In the genomic region with DNA sequence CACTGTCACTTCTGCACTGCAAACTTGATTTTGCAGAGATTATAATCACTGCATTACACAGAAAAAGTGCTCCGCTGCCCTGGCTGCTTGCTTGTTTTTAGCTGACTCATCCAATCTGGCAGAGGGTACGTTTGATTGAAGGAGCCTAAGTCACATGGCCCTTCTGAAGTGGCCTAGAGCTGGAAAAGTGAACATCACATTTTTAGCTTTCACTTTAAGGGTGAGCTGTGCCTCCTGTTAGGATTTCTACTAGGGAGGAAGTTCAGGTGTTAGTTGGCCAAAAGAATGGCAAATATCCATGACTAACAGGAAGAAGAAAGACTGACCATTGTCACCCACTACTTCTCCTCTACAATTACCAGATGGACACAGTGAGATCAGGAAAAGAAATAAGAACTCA, we compare ENCODE assay signal across 8 cellular contexts.
DNase-seq lines count a peak whose midpoint lies in the region; ATAC-seq and TF ChIP-seq lines count a peak whose summit lies in the region.

No MANE protein-coding gene starts in this region.

- H3K36me3 Mint-ChIP-seq in CD4-positive, alpha-beta memory T cell = no peaks in the 10 kb centered on the region

- peak; percentile 52 for DNase-seq in DND-41
- peak; percentile 8 for DNase-seq in M059J (ENCODE audit: low read depth)
- DNase-seq in colonic mucosa = peak; percentile 50
- DNase-seq in CD4-positive, alpha-beta memory T cell = no peak
- no peak for DNase-seq in NCI-H1105 treated with DMSO at 0.1 percent for 48 hours (lab: John Stamatoyannopoulos, UW)
- no peak for DNase-seq in stimulated activated CD4-positive, alpha-beta T cell treated with anti-CD3 and anti-CD28 coated beads, Interleukin-2, amount 100 ng/mL, for 48 hours

- ATAC-seq in DND-41 (ENCODE audit: insufficient read depth, low read depth) (peak; percentile 99), GM21619 (IDR thresholded peaks at IDR 0.05; ENCODE audit: unreplicated experiment) (peak; percentile 63)

- no peak overlapping the region for H3K4me3 Mint-ChIP-seq in CD4-positive, alpha-beta memory T cell

- peaks cover 0 to 5% (median 2%) of the 10 kb centered on the region in 8 donors for H3K9me3 Mint-ChIP-seq in CD4-positive, alpha-beta memory T cell

- no peak for TF ChIP-seq CTCF in DND-41 (IDR thresholded peaks at IDR 0.05; ENCODE audit: borderline replicate concordance, extremely low read depth, low read length, poor library complexity, severe bottlenecking)
- no peak for TF ChIP-seq CTCF in colonic mucosa (IDR thresholded peaks at IDR 0.05)

- H3K4me1 ChIP-seq in DND-41 (ENCODE audit: insufficient read depth, low read length) (peaks cover 5% of the 10 kb centered on the region; the same call in 1 of the 2 replicates), colonic mucosa (no peaks in the 10 kb centered on the region), skeletal muscle satellite cell (ENCODE audit: control insufficient read depth, insufficient read depth, low read length) (peaks cover 9% of the 10 kb centered on the region)
- no peaks in the 10 kb centered on the region for H3K4me1 ChIP-seq in CD4-positive, alpha-beta memory T cell (ENCODE audit: insufficient read depth, low read length)

- H3K9me3 ChIP-seq in DND-41 (ENCODE audit: insufficient read depth, low read length, severe bottlenecking) (no peaks in the 10 kb centered on the region), colonic mucosa (no peaks in the 10 kb centered on the region), skeletal muscle satellite cell (replicated peaks; ENCODE audit: low read length) (no peaks in the 10 kb centered on the region)
- no peaks in the 10 kb centered on the region for H3K9me3 ChIP-seq in CD4-positive, alpha-beta memory T cell (ENCODE audit: control insufficient read depth in 1 of 2, low read length in 2 of 2)

- CTCF ChIA-PET in CD4-positive, alpha-beta memory T cell (lab: Charles Lee; ENCODE audit: partially characterized antibody) = no interaction called here

- H3K27ac ChIP-seq in DND-41 (ENCODE audit: low read length) = no peak overlapping the region
- no peak overlapping the region for H3K27ac ChIP-seq in colonic mucosa
- no peak overlapping the region for H3K27ac ChIP-seq in CD4-positive, alpha-beta memory T cell (ENCODE audit: low read depth, low read length)

- H3K4me1 Mint-ChIP-seq in CD4-positive, alpha-beta memory T cell = no peaks in the 10 kb centered on the region

- POLR2A ChIA-PET in CD4-positive, alpha-beta memory T cell (lab: Charles Lee; ENCODE audit: partially characterized antibody) = no interaction called here

- no peaks in the 10 kb centered on the region for H4K20me1 ChIP-seq in DND-41 (ENCODE audit: insufficient read depth, low read length)

- no peaks in the 10 kb centered on the region for H3K79me2 ChIP-seq in DND-41 (ENCODE audit: insufficient read depth, low read length)

- H3K36me3 ChIP-seq in DND-41 (ENCODE audit: insufficient read depth, low read length) = no peaks in the 10 kb centered on the region
- H3K36me3 ChIP-seq in colonic mucosa = no peaks in the 10 kb centered on the region
- no peaks in the 10 kb centered on the region for H3K36me3 ChIP-seq in skeletal muscle satellite cell (ENCODE audit: insufficient read depth, low read length)
- H3K36me3 ChIP-seq in CD4-positive, alpha-beta memory T cell (ENCODE audit: insufficient read depth, low read length) = no peaks in the 10 kb centered on the region

- peak overlapping the region; percentile 3; the same call in 1 of the 2 replicates for H3K4me2 ChIP-seq in DND-41 (ENCODE audit: insufficient read depth, low read length)
- H3K4me2 ChIP-seq in skeletal muscle satellite cell (ENCODE audit: low read length) = peak overlapping the region; percentile 23

- H3K4me3 ChIP-seq in DND-41 (ENCODE audit: low read depth in 1 of 2, low read length in 2 of 2) (no peak overlapping the region), colonic mucosa (no peak overlapping the region), skeletal muscle satellite cell (ENCODE audit: low read length) (no peak overlapping the region)
- H3K4me3 ChIP-seq in CD4-positive, alpha-beta memory T cell (ENCODE audit: low read length in 2 of 2) = no peak overlapping the region

- H3K27me3 ChIP-seq in DND-41 (ENCODE audit: insufficient read depth, low read length, poor library complexity) = no peaks in the 10 kb centered on the region
- H3K27me3 ChIP-seq in colonic mucosa = no peaks in the 10 kb centered on the region
- no peaks in the 10 kb centered on the region for H3K27me3 ChIP-seq in skeletal muscle satellite cell (ENCODE audit: control insufficient read depth, insufficient read depth, low read length)
- H3K27me3 ChIP-seq in CD4-positive, alpha-beta memory T cell (ENCODE audit: insufficient read depth, low read length) = no peaks in the 10 kb centered on the region

- H3K9ac ChIP-seq in DND-41 (ENCODE audit: low read depth, low read length) (no peak overlapping the region), colonic mucosa (ENCODE audit: low read depth in 2 of 2, low read length in 2 of 2) (no peak overlapping the region), skeletal muscle satellite cell (ENCODE audit: low read depth, low read length) (no peak overlapping the region)

- no peak overlapping the region for H3K27ac Mint-ChIP-seq in CD4-positive, alpha-beta memory T cell

- no peak overlapping the region for H2AFZ ChIP-seq in DND-41 (ENCODE audit: low read depth, low read length)

- no peaks in the 10 kb centered on the region for H3K27me3 Mint-ChIP-seq in CD4-positive, alpha-beta memory T cell

- intact Hi-C loops in colonic mucosa (cut with DNase I) = no loop called here
- intact Hi-C loops in CD4-positive, alpha-beta memory T cell (cut with micrococcal nuclease) = no loop called here

Comparison
In these comparisons a context has a peak if more than half of its experiments do, and no peak if none do; other contexts are left out.
1. DNase-seq: peak in DND-41 (single experiment), M059J (single experiment) and colonic mucosa (single experiment); none in CD4-positive, alpha-beta memory T cell (0 of 5), NCI-H1105 treated with DMSO at 0.1 percent for 48 hours (single experiment) and stimulated activated CD4-positive, alpha-beta T cell treated with anti-CD3 and anti-CD28 coated beads, Interleukin-2, amount 100 ng/mL, for 48 hours (0 of 2).